6 cellular contexts compared by ENCODE assay signal in the genomic region with DNA sequence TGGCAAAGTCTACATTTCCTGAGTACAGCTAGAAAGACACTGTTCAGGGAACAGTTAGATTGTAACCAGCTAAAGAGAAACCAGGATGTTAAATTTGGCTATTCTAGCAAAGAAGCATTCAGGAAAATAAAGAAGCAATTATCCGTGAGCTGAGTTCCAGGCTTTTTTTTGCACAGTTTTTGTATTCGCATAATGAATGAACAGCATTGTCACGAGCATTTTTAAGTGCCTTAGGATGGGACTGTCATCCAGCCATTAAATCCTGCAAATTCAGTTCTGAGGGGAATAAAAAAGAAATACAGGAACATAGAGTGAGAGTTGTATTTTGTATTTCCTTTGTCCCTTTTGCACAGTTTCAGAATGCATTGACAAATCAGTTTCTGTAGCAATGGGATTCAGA.
DNase-seq lines count a peak whose midpoint lies in the region; FAIRE-seq and TF ChIP-seq lines count a peak whose summit lies in the region.
"Not testable (repeated sequence)": the region's sequence is repeated elsewhere in the genome, so short reads cannot be mapped to it uniquely, and the experiment has no call there.

No MANE protein-coding gene starts in this region.

- not testable (repeated sequence) for TF ChIP-seq POLR2A in H54 (IDR thresholded peaks at IDR 0.05; ENCODE audit: low read depth, low read length)

- not testable (repeated sequence) for DNase-seq in H54 (ENCODE audit: insufficient read length, low spot score); substantia nigra (lab: John Stamatoyannopoulos, UW)
- DNase-seq in foreskin melanocyte (peak; percentile 65), inferior parietal cortex (ENCODE audit: extremely low spot score) (peak; percentile 49), midbrain (lab: John Stamatoyannopoulos, UW) (peak; percentile 55)

- FAIRE-seq in H54 (lab: Jason Lieb, UNC): peak; percentile 6

- H3K27ac ChIP-seq in angular gyrus (ENCODE audit: low read depth, low read length) (peak overlapping the region; percentile 30), substantia nigra (ENCODE audit: low read depth, low read length, poor library complexity, severe bottlenecking) (peak overlapping the region; percentile 53)
